ENCODE assay signal across 22 cellular contexts in genomic region chr6:43204271-43205105, GRCh38. TPM values are rescaled to one million over a fixed set of nuclear protein-coding genes. Genes with fewer than 3 reads are reported as not detected.
DNase-seq lines count a peak whose midpoint lies in the region; ATAC-seq, FAIRE-seq and TF ChIP-seq lines count a peak whose summit lies in the region.
"Had no signal": no experiment of that assay in that cellular context is flagged by ENCODE, and none has a peak within 500 bp of the region (broad histone marks: within the 10 kb centered on the region; RNA-seq: fewer than 3 reads in every experiment).

No MANE protein-coding gene starts in this region.

- H3K4me1 ChIP-seq in GM23338 (ENCODE audit: insufficient read depth) (no peaks in the 10 kb centered on the region), K562 (replicated peaks in 1 of 2; ENCODE audit: control insufficient read depth in 2 of 2, insufficient read depth in 2 of 2, low read length in 2 of 2) (peaks cover 0 to 3% of the 10 kb centered on the region in 2 experiments; a peak in 1 of 5 replicates), sigmoid colon (no peaks in the 10 kb centered on the region)

- no peak overlapping the region for H3K4me2 ChIP-seq in GM23338
- H3K4me2 ChIP-seq in K562 (ENCODE audit: insufficient read depth, low read length) = no peak overlapping the region

- H3F3A ChIP-seq in GM23338 (replicated peaks; ENCODE audit: low read depth) = no peaks in the 10 kb centered on the region

- H3K4me1 Mint-ChIP-seq in GM23338 = no peaks in the 10 kb centered on the region; the same call in 1 of the 3 replicates

- CTCF ChIA-PET in K562 (lab: Yijun Ruan, JAX; ENCODE audit: low intra/inter-chr PET ratio) = no interaction called here

- H2AFZ ChIP-seq in GM23338 = no peak overlapping the region
- no peak overlapping the region for H2AFZ ChIP-seq in K562 (ENCODE audit: low read depth, low read length)

- H3K9me2 ChIP-seq in GM23338 (ENCODE audit: insufficient read depth) = no peaks in the 10 kb centered on the region

- intact Hi-C loops in K562 (cut with micrococcal nuclease) = no loop called here
- intact Hi-C loops in sigmoid colon (cut with DNase I) = no loop called here

- TF ChIP-seq CTCF in GM23338 (conservative IDR thresholded peaks at IDR 0.05; ENCODE audit: low read depth in 2 of 2) (no peak), K562 (IDR thresholded peaks at IDR 0.05 in 2 of 3, conservative IDR thresholded peaks at IDR 0.05 in 1 of 3; ENCODE audit: insufficient read depth in 2 of 3, low read depth in 1 of 3, low read length in 3 of 3) (no peak), sigmoid colon (IDR thresholded peaks at IDR 0.05) (no peak)

- in situ Hi-C loops in K562 (cut with MboI) = no loop called here

- H3K79me2 ChIP-seq in GM23338 (replicated peaks; ENCODE audit: insufficient read depth) (no peaks in the 10 kb centered on the region), K562 (ENCODE audit: control insufficient read depth, insufficient read depth, low read length) (no peaks in the 10 kb centered on the region)

- H3K9me3 ChIP-seq in K562 (replicated peaks; ENCODE audit: control insufficient read depth, insufficient read depth, low read depth, low read length) (no peaks in the 10 kb centered on the region), sigmoid colon (no peaks in the 10 kb centered on the region)

- no peaks in the 10 kb centered on the region for H3K36me3 Mint-ChIP-seq in GM23338 (ENCODE audit: low read depth)

- no TSS peak for BruUV-seq in K562 (replicated peaks; lab: Mats Ljungman, UMichigan)

- H4K20me1 ChIP-seq in GM23338 (replicated peaks; ENCODE audit: insufficient read depth) = no peaks in the 10 kb centered on the region
- H4K20me1 ChIP-seq in K562 (replicated peaks; ENCODE audit: control insufficient read depth, insufficient read depth, low read length) = no peaks in the 10 kb centered on the region; the same call in 1 of the 2 replicates

- H3K27ac Mint-ChIP-seq in GM23338 = no peak overlapping the region

- H3K9me3 Mint-ChIP-seq in GM23338 = no peaks in the 10 kb centered on the region
- H3K9me3 Mint-ChIP-seq: CD4-positive, alpha-beta memory T cell had no signal

- H3K27me3 ChIP-seq in GM23338 (ENCODE audit: insufficient read depth) = no peaks in the 10 kb centered on the region
- no peaks in the 10 kb centered on the region for H3K27me3 ChIP-seq in K562 (ENCODE audit: control insufficient read depth in 2 of 2, insufficient read depth in 2 of 2, low read length in 2 of 2)
- no peaks in the 10 kb centered on the region for H3K27me3 ChIP-seq in sigmoid colon

- H3K9me1 ChIP-seq in K562 (ENCODE audit: control insufficient read depth, insufficient read depth, low read length) = no peaks in the 10 kb centered on the region

- no peak for TF ChIP-seq POLR2A in K562 (conservative IDR thresholded peaks at IDR 0.05)
- TF ChIP-seq POLR2A in sigmoid colon (IDR thresholded peaks at IDR 0.05) = no peak

- FAIRE-seq in K562 (lab: Jason Lieb, UNC) = no peak
- FAIRE-seq: A204.1, H1 had no signal

- TF ChIP-seq EP300 in K562 (IDR thresholded peaks at IDR 0.05; ENCODE audit: low read length) (no peak), sigmoid colon (IDR thresholded peaks at IDR 0.05) (no peak)

- POLR2A ChIA-PET in K562 (lab: Yijun Ruan, JAX) = interaction anchor here (0.6 to 1.8 kb wide), 7 partner anchors 15 to 434 kb away, joined by 3 to 10 read pairs (median 3); partner anchors contain the start of gene DNPH1

- peak; percentile 54 for DNase-seq in activated effector memory CD4-positive, alpha-beta T cell treated with anti-CD3 and anti-CD28 coated beads, Interleukin-2, amount 50 U/mL, for 16 hours
- DNase-seq in activated effector memory CD4-positive, alpha-beta T cell treated with Interleukin-2 at 50 U/mL for 16 hours = no peak
- DNase-seq in GM23338 (ENCODE audit: low spot score) (no peak), K562 (ENCODE audit: extremely low read depth in 1 of 4, low spot score in 3 of 4) (no peak), sigmoid colon (peak; percentile 54), NCI-H69 (lab: John Stamatoyannopoulos, UW) (no peak), occipital lobe (lab: John Stamatoyannopoulos, UW) (no peak)
- no peak for DNase-seq in stimulated activated CD4-positive, alpha-beta T cell treated with anti-CD3 and anti-CD28 coated beads, Interleukin-2, amount 100 ng/mL, for 48 hours
- DNase-seq: CD4-positive, alpha-beta memory T cell; DMS153; GF-D8; NCI-H1417; NCI-H187; NCI-H2107; NCI-H226; NCI-H524; RPMI8226; SIG-M5 had no signal

- H3K27ac ChIP-seq in GM23338 (ENCODE audit: low read depth) (no peak overlapping the region), K562 (ENCODE audit: extremely low read depth, low read depth, low read length) (no peak overlapping the region; the same call in 2 of the 3 replicates), sigmoid colon (no peak overlapping the region)

- ATAC-seq in GM23338 (peak; percentile 35; the same call in 2 of the 3 replicates), K562 (peak; percentile 23)

- H3K4me3 ChIP-seq in GM23338 (no peak overlapping the region), K562 (no peak overlapping the region), sigmoid colon (no peak overlapping the region)

- WGBS in K562 (ENCODE audit: insufficient coverage, low coverage, missing lambda C conversion rate) = 52% methylated on average over 23 of the region's 23 CpGs
- 96% methylated on average over 23 of the region's 23 CpGs for WGBS in sigmoid colon, 2 donors

- H3K4me3 Mint-ChIP-seq in GM23338 = no peak overlapping the region
- H3K4me3 Mint-ChIP-seq: CD4-positive, alpha-beta memory T cell had no signal

- H3K9ac ChIP-seq in K562 (ENCODE audit: insufficient read depth in 1 of 2, low read depth in 2 of 2, low read length in 2 of 2) = peak overlapping the region in 1 of 2 experiments; percentile 73; a peak in 2 of 4 replicates

- no peaks in the 10 kb centered on the region for H3K36me3 ChIP-seq in GM23338 (ENCODE audit: insufficient read depth)
- 0 out of 3 replicates have a peak, but pooled peaks cover 4% of the 10 kb centered on the region for H3K36me3 ChIP-seq in K562 (ENCODE audit: control insufficient read depth, insufficient read depth, low read length)
- H3K36me3 ChIP-seq in sigmoid colon = peaks cover 0 to 63% (median 11%) of the 10 kb centered on the region in 4 donors

- H3K27me3 Mint-ChIP-seq in GM23338 (ENCODE audit: insufficient read depth, low read depth, poor library complexity) = peaks cover 10% of the 10 kb centered on the region
- H3K27me3 Mint-ChIP-seq: CD4-positive, alpha-beta memory T cell had no signal

- no peak for TF ChIP-seq RAD21 in K562 (CRISPR knock-in tag; conservative IDR thresholded peaks at IDR 0.05 in 1 of 2, IDR thresholded peaks at IDR 0.05 in 1 of 2)

RNA-seq across cellular contexts. Expression of gene CUL9, which starts 22.5 kb away (rescaled TPM):
- 11.3 and 14.2 TPM in 2 replicates for total RNA-seq in GM23338 (2014; rRNA removed; shearing (Covaris generic))
- polyA plus RNA-seq in GM23338 (2016; fragmentation: Nextera tagmentation; extraction: Ambion mirVana) (2.6 and 4.9 TPM in 2 replicates), K562 (2011; rRNA removed) (7.0 and 13.5 TPM in 2 replicates), K562 (2014; fragmentation: Illumina TruSeq; extraction: Trizol) (6.2 and 6.6 TPM in 2 replicates), K562 (2014; fragmentation: Nextera tagmentation; extraction: Ambion mirVana) (under 1 TPM; 0.50 to 0.51 TPM), K562 (2014; rRNA removed) (9.7 and 20.7 TPM in 2 replicates), sigmoid colon (10 to 100 TPM in 2 of 3 donors, 1 to 10 TPM in 1; 5.1 to 32.9 (median 12.6) TPM)
- total RNA-seq in K562 (2011; cell fraction: chromatin; rRNA removed; ENCODE audit: low replicate concordance) = 74.5 and 153 TPM in 2 replicates
- 62.1 and 70.9 TPM in 2 replicates for total RNA-seq in K562 (2011; cell fraction: nucleolus; rRNA removed)
- 62.3 and 69.4 TPM in 2 replicates for total RNA-seq in K562 (2011; cell fraction: nucleoplasm; rRNA removed)
- total RNA-seq in K562 (2014; rRNA removed) (6.5 and 8.6 TPM in 2 replicates), K562 (2014; rRNA removed; fragmentation: Illumina TruSeq; extraction: Trizol) (4.1 and 5.8 TPM in 2 replicates), K562 (2015; rRNA removed; fragmentation: Illumina TruSeq; extraction: Trizol) (7.4 and 7.5 TPM in 2 replicates), K562 (2021) (10.0 and 13.4 TPM in 2 replicates), sigmoid colon (10 to 100 TPM; 21.7 to 49.6 (median 31.9) TPM), occipital lobe (23.9 TPM)
- polyA plus RNA-seq in K562 (2011; cell fraction: cytosol; rRNA removed) = 5.8 and 6.2 TPM in 2 replicates
- polyA plus RNA-seq in K562 (2011; cell fraction: nucleus; rRNA removed) = 82.8 and 102 TPM in 2 replicates
- polyA plus RNA-seq in K562 (2012) = 10.1 and 29.2 TPM in 2 replicates
- 7.7 and 10.8 TPM in 2 replicates for polyA minus RNA-seq in K562 (2011; rRNA and poly(A)+ RNA removed)
- polyA minus RNA-seq in K562 (2011; cell fraction: cytosol; rRNA and poly(A)+ RNA removed) = 3.4 and 6.3 TPM in 2 replicates
- 18.6 and 30.8 TPM in 2 replicates for polyA minus RNA-seq in K562 (2011; cell fraction: nucleus; rRNA and poly(A)+ RNA removed)

RNA-seq across cellular contexts. Expression of gene DNPH1, which starts 24.8 kb away (rescaled TPM):
- total RNA-seq in GM23338 (2014; rRNA removed; shearing (Covaris generic)) = 18.0 and 29.2 TPM in 2 replicates
- polyA plus RNA-seq in GM23338 (2016; fragmentation: Nextera tagmentation; extraction: Ambion mirVana) = 43.4 and 50.0 TPM in 2 replicates
- total RNA-seq in K562 (2011; cell fraction: chromatin; rRNA removed; ENCODE audit: low replicate concordance) = 41.0 and 115 TPM in 2 replicates
- 111 and 120 TPM in 2 replicates for total RNA-seq in K562 (2011; cell fraction: nucleolus; rRNA removed)
- 76.8 and 84.6 TPM in 2 replicates for total RNA-seq in K562 (2011; cell fraction: nucleoplasm; rRNA removed)
- 237 and 302 TPM in 2 replicates for total RNA-seq in K562 (2014; rRNA removed)
- 25.7 and 32.4 TPM in 2 replicates for total RNA-seq in K562 (2014; rRNA removed; fragmentation: Illumina TruSeq; extraction: Trizol)
- total RNA-seq in K562 (2015; rRNA removed; fragmentation: Illumina TruSeq; extraction: Trizol) = 67.7 and 68.7 TPM in 2 replicates
- 127 and 140 TPM in 2 replicates for total RNA-seq in K562 (2021)
- 136 and 161 TPM in 2 replicates for polyA plus RNA-seq in K562 (2011; rRNA removed)
- 293 and 491 TPM in 2 replicates for polyA plus RNA-seq in K562 (2011; cell fraction: cytosol; rRNA removed)
- polyA plus RNA-seq in K562 (2011; cell fraction: nucleus; rRNA removed) = 149 and 187 TPM in 2 replicates
- polyA plus RNA-seq in K562 (2012) = 197 and 211 TPM in 2 replicates
- polyA plus RNA-seq in K562 (2014; fragmentation: Illumina TruSeq; extraction: Trizol) = 48.8 and 72.3 TPM in 2 replicates
- polyA plus RNA-seq in K562 (2014; fragmentation: Nextera tagmentation; extraction: Ambion mirVana) = 10 to 100 TPM in 1 of 2 experiments, 1 to 10 TPM in 1; 7.3 to 13.9 TPM
- 300 and 346 TPM in 2 replicates for polyA plus RNA-seq in K562 (2014; rRNA removed)
- polyA minus RNA-seq in K562 (2011; rRNA and poly(A)+ RNA removed) = 23.2 and 30.5 TPM in 2 replicates
- polyA minus RNA-seq in K562 (2011; cell fraction: cytosol; rRNA and poly(A)+ RNA removed) = 26.2 and 27.7 TPM in 2 replicates
- polyA minus RNA-seq in K562 (2011; cell fraction: nucleus; rRNA and poly(A)+ RNA removed) = 26.3 and 34.4 TPM in 2 replicates
- 10 to 100 TPM; 32.1 to 96.0 (median 90.3) TPM for total RNA-seq in sigmoid colon
- 100 to 1,000 TPM; 155 to 188 (median 163) TPM for polyA plus RNA-seq in sigmoid colon
- total RNA-seq in occipital lobe = 16.1 TPM

RNA-seq across cellular contexts. Expression of gene SRF, which starts 33.4 kb away (rescaled TPM):
- 49.7 and 54.9 TPM in 2 replicates for total RNA-seq in GM23338 (2014; rRNA removed; shearing (Covaris generic))
- polyA plus RNA-seq in GM23338 (2016; fragmentation: Nextera tagmentation; extraction: Ambion mirVana) = 9.9 and 13.4 TPM in 2 replicates
- total RNA-seq in K562 (2011; cell fraction: chromatin; rRNA removed; ENCODE audit: low replicate concordance) = 13.7 and 28.2 TPM in 2 replicates
- 20.1 and 23.2 TPM in 2 replicates for total RNA-seq in K562 (2011; cell fraction: nucleolus; rRNA removed)
- 23.9 and 30.5 TPM in 2 replicates for total RNA-seq in K562 (2011; cell fraction: nucleoplasm; rRNA removed)
- total RNA-seq in K562 (2014; rRNA removed) = 24.6 and 31.5 TPM in 2 replicates
- 11.1 and 12.6 TPM in 2 replicates for total RNA-seq in K562 (2014; rRNA removed; fragmentation: Illumina TruSeq; extraction: Trizol)
- total RNA-seq in K562 (2015; rRNA removed; fragmentation: Illumina TruSeq; extraction: Trizol) = 19.4 and 20.1 TPM in 2 replicates
- 32.7 and 37.0 TPM in 2 replicates for total RNA-seq in K562 (2021)
- 25.3 and 29.5 TPM in 2 replicates for polyA plus RNA-seq in K562 (2011; rRNA removed)
- 39.3 and 67.9 TPM in 2 replicates for polyA plus RNA-seq in K562 (2011; cell fraction: cytosol; rRNA removed)
- polyA plus RNA-seq in K562 (2011; cell fraction: nucleus; rRNA removed) = 41.4 and 58.3 TPM in 2 replicates
- 35.4 TPM in 2 replicates for polyA plus RNA-seq in K562 (2012)
- 29.8 and 35.8 TPM in 2 replicates for polyA plus RNA-seq in K562 (2014; fragmentation: Illumina TruSeq; extraction: Trizol)
- 1 to 10 TPM; 2.5 to 2.8 TPM for polyA plus RNA-seq in K562 (2014; fragmentation: Nextera tagmentation; extraction: Ambion mirVana)
- 28.4 and 32.2 TPM in 2 replicates for polyA plus RNA-seq in K562 (2014; rRNA removed)
- polyA minus RNA-seq in K562 (2011; rRNA and poly(A)+ RNA removed) = 16.6 and 31.6 TPM in 2 replicates
- polyA minus RNA-seq in K562 (2011; cell fraction: cytosol; rRNA and poly(A)+ RNA removed) = 23.6 and 23.7 TPM in 2 replicates
- polyA minus RNA-seq in K562 (2011; cell fraction: nucleus; rRNA and poly(A)+ RNA removed) = 11.4 and 14.8 TPM in 2 replicates
- total RNA-seq in sigmoid colon = 10 to 100 TPM; 64.2 to 96.9 (median 89.1) TPM
- polyA plus RNA-seq in sigmoid colon = 10 to 100 TPM; 12.6 to 31.2 (median 13.9) TPM
- 11.9 TPM for total RNA-seq in occipital lobe

RNA-seq across cellular contexts. Expression of gene TTBK1, which starts 38.8 kb away (rescaled TPM):
- total RNA-seq in GM23338 (2014; rRNA removed; shearing (Covaris generic)) = 1.1 and 1.2 TPM in 2 replicates
- polyA plus RNA-seq in GM23338 (2016; fragmentation: Nextera tagmentation; extraction: Ambion mirVana) = 0.14 and 0.29 TPM in 2 replicates
- total RNA-seq in K562 (2011; cell fraction: chromatin; rRNA removed; ENCODE audit: low replicate concordance) = 0.07 TPM in 1 of 2 replicates, not detected in the other
- total RNA-seq in K562 (2011; cell fraction: nucleolus; rRNA removed) = under 0.01 TPM in 1 of 2 replicates, not detected in the other
- total RNA-seq in K562 (2011; cell fraction: nucleoplasm; rRNA removed) = 0.07 TPM in 1 of 2 replicates, not detected in the other
- not detected in 2 replicates for total RNA-seq in K562 (2014; rRNA removed)
- total RNA-seq in K562 (2014; rRNA removed; fragmentation: Illumina TruSeq; extraction: Trizol) = not detected in 2 replicates
- not detected in 2 replicates for total RNA-seq in K562 (2015; rRNA removed; fragmentation: Illumina TruSeq; extraction: Trizol)
- not detected in 2 replicates for total RNA-seq in K562 (2021)
- not detected in 2 replicates for polyA plus RNA-seq in K562 (2011; rRNA removed)
- polyA plus RNA-seq in K562 (2011; cell fraction: cytosol; rRNA removed) = not detected in 2 replicates
- not detected in 2 replicates for polyA plus RNA-seq in K562 (2011; cell fraction: nucleus; rRNA removed)
- 0.01 TPM in 1 of 2 replicates, not detected in the other for polyA plus RNA-seq in K562 (2012)
- not detected in 2 replicates for polyA plus RNA-seq in K562 (2014; fragmentation: Illumina TruSeq; extraction: Trizol)
- not detected for polyA plus RNA-seq in K562 (2014; fragmentation: Nextera tagmentation; extraction: Ambion mirVana)
- not detected in 2 replicates for polyA plus RNA-seq in K562 (2014; rRNA removed)
- polyA minus RNA-seq in K562 (2011; rRNA and poly(A)+ RNA removed) = not detected in 2 replicates
- polyA minus RNA-seq in K562 (2011; cell fraction: cytosol; rRNA and poly(A)+ RNA removed) = not detected in 2 replicates
- polyA minus RNA-seq in K562 (2011; cell fraction: nucleus; rRNA and poly(A)+ RNA removed) = under 0.01 TPM in 1 of 2 replicates, not detected in the other
- total RNA-seq in sigmoid colon = under 1 TPM in 3 of 4 donors, not detected in 1; under 0.01 to 0.55 (median 0.27) TPM
- polyA plus RNA-seq in sigmoid colon = under 1 TPM; under 0.01 to 0.41 (median 0.23) TPM
- 13.1 TPM for total RNA-seq in occipital lobe
- total RNA-seq: Daoy had no signal
- polyA plus RNA-seq: BJ; CD4-positive, alpha-beta memory T cell had no signal

Comparison
In these comparisons a context has a peak if more than half of its experiments do, and no peak if none do; other contexts are left out.
1. DNase-seq: peak in activated effector memory CD4-positive, alpha-beta T cell treated with anti-CD3 and anti-CD28 coated beads, Interleukin-2, amount 50 U/mL, for 16 hours (single experiment) and sigmoid colon (single experiment); none in activated effector memory CD4-positive, alpha-beta T cell treated with Interleukin-2 at 50 U/mL for 16 hours (single experiment), GM23338 (single experiment), K562 (0 of 4), stimulated activated CD4-positive, alpha-beta T cell treated with anti-CD3 and anti-CD28 coated beads, Interleukin-2, amount 100 ng/mL, for 48 hours (0 of 2), NCI-H69 (single experiment) and occipital lobe (single experiment).